ENCODE assay signal across 17 cellular contexts in the genomic region with DNA sequence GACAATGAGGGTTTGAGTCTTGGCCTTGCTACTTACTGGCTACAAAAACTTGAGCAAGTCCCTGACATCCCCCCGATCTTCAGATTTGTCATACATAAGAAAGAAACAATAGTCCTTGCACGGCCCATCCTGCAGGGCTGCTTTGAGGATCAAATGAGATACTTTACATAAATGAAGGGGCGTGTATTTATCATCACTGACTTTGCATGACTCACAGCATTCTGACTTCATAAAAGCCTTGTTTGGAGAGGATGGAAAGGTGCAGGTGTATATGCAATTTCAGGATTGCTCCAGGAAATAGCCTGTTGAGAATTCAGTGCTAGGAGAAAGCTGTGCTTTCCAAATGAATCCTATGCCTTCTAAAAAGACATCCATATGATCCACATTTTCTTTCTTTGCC.
DNase-seq lines count a peak whose midpoint lies in the region; ATAC-seq, FAIRE-seq and TF ChIP-seq lines count a peak whose summit lies in the region.
"Had no signal": no experiment of that assay in that cellular context is flagged by ENCODE, and none has a peak within 500 bp of the region (broad histone marks: within the 10 kb centered on the region; RNA-seq: fewer than 3 reads in every experiment).

No MANE protein-coding gene starts in this region.

- ATAC-seq in RWPE2 (ENCODE audit: low read depth) (peak; percentile 93), HG03565 (IDR thresholded peaks at IDR 0.05; ENCODE audit: unreplicated experiment) (no peak)
- ATAC-seq: SK-N-SH treated with all-trans-retinoic acid at 6 μM for 48 hours had no signal

- peaks cover 7% of the 10 kb centered on the region for H3K4me1 Mint-ChIP-seq in mesothelial cell of epicardium

- H3K27ac ChIP-seq in RWPE2 (ENCODE audit: poor library complexity, severe bottlenecking) (no peak overlapping the region), keratinocyte (ENCODE audit: control insufficient read depth, insufficient read depth, low read length) (no peak overlapping the region)
- H3K27ac ChIP-seq: BLaER1 had no signal

- no peak overlapping the region for H3K4me3 ChIP-seq in RWPE2 (ENCODE audit: severe bottlenecking)
- H3K4me3 ChIP-seq in keratinocyte (ENCODE audit: control insufficient read depth in 2 of 3, extremely low read depth in 1 of 3, insufficient read depth in 2 of 3, low read depth in 1 of 3, low read length in 3 of 3), result no peak overlapping the region
- H3K4me3 ChIP-seq: BLaER1 had no signal

- peaks cover 26% of the 10 kb centered on the region for H3K27me3 Mint-ChIP-seq in mesothelial cell of epicardium (ENCODE audit: low read depth)

- peaks cover 4% of the 10 kb centered on the region for H3K9me3 Mint-ChIP-seq in mesothelial cell of epicardium
- H3K9me3 Mint-ChIP-seq: T-helper 1 cell treated with Interleukin-12 subunit alpha and Interleukin-12 subunit beta and Interleukin-4 antibody, amounts not matched to agents 30 μg/mL and 1 μg/mL, for 36 hours had no signal

- H3K27me3 ChIP-seq in RWPE2 (ENCODE audit: insufficient read depth, poor library complexity, severe bottlenecking), result no peaks in the 10 kb centered on the region
- H3K27me3 ChIP-seq in keratinocyte (ENCODE audit: control insufficient read depth, extremely low read depth, insufficient read depth, low read length), result peaks cover 4% of the 10 kb centered on the region
- H3K27me3 ChIP-seq: BLaER1 had no signal

- DNase-seq in NCI-H1417 (lab: John Stamatoyannopoulos, UW) (peak; percentile 4 to 43 (median 15)), NCI-H1417 treated with DMSO at 0.1 percent for 48 hours (lab: John Stamatoyannopoulos, UW) (no peak), HT1080 (ENCODE audit: low read depth) (peak; percentile 16), RWPE2 (ENCODE audit: low spot score) (no peak), keratinocyte (ENCODE audit: low read depth, low spot score) (no peak), mesothelial cell of epicardium (ENCODE audit: low spot score in 2 of 2, unreplicated experiment in 2 of 2) (no peak), urothelium cell line (ENCODE audit: low spot score) (no peak)
- DNase-seq: 8988T, DMS 273 treated with DMSO at 0.1 percent for 48 hours, H9, NCI-H1930, NCI-H524, Right ventricle myocardium superior had no signal

- H3K9me1 ChIP-seq in keratinocyte (ENCODE audit: control insufficient read depth, extremely low read depth, insufficient read depth, low read length), result no peaks in the 10 kb centered on the region

- no peaks in the 10 kb centered on the region for H3K36me3 Mint-ChIP-seq in mesothelial cell of epicardium

- H3K9me3 ChIP-seq in RWPE2 (ENCODE audit: severe bottlenecking) (no peaks in the 10 kb centered on the region), keratinocyte (ENCODE audit: control insufficient read depth, low read depth, low read length) (no peaks in the 10 kb centered on the region)
- H3K9me3 ChIP-seq: BLaER1 had no signal

- no peaks in the 10 kb centered on the region for H3K79me2 ChIP-seq in keratinocyte (ENCODE audit: control insufficient read depth, insufficient read depth, low read length)

- no peak overlapping the region for H3K4me2 ChIP-seq in keratinocyte (ENCODE audit: control insufficient read depth, extremely low read depth, insufficient read depth, low read depth, low read length)
- H3K4me2 ChIP-seq: BLaER1 had no signal

- H3K27ac Mint-ChIP-seq in mesothelial cell of epicardium, result no peak overlapping the region
- H3K27ac Mint-ChIP-seq: H9; T-helper 1 cell treated with Interleukin-12 subunit alpha and Interleukin-12 subunit beta and Interleukin-4 antibody, amounts not matched to agents 30 μg/mL and 1 μg/mL, for 36 hours had no signal

- H3K36me3 ChIP-seq in RWPE2 (ENCODE audit: low read depth), result no peaks in the 10 kb centered on the region
- no peaks in the 10 kb centered on the region for H3K36me3 ChIP-seq in keratinocyte (ENCODE audit: control insufficient read depth in 2 of 2, extremely low read depth in 1 of 2, insufficient read depth in 2 of 2, low read length in 2 of 2)
- H3K36me3 ChIP-seq: BLaER1 had no signal

- H3K9ac ChIP-seq in keratinocyte (ENCODE audit: control insufficient read depth, extremely low read depth, insufficient read depth, low read length), result no peak overlapping the region
- H3K9ac ChIP-seq: BLaER1 had no signal

- H4K20me1 ChIP-seq in keratinocyte (ENCODE audit: control insufficient read depth, extremely low read depth, insufficient read depth, low read length), result no peaks in the 10 kb centered on the region
- H4K20me1 ChIP-seq: BLaER1 had no signal

- TF ChIP-seq CTCF in RWPE2 (IDR thresholded peaks at IDR 0.05; ENCODE audit: poor library complexity, severe bottlenecking) (no peak), keratinocyte (optimal IDR thresholded peaks at IDR 0.05 in 1 of 3, IDR thresholded peaks at IDR 0.05 in 1 of 3, conservative IDR thresholded peaks at IDR 0.05 in 1 of 3; ENCODE audit: extremely low read depth in 1 of 3, insufficient read depth in 2 of 3, low read length in 3 of 3) (no peak), mesothelial cell of epicardium (IDR thresholded peaks at IDR 0.05; ENCODE audit: unreplicated experiment) (no peak)

- H2AFZ ChIP-seq in keratinocyte (ENCODE audit: control insufficient read depth, low read length), result no peak overlapping the region

- H3K4me1 ChIP-seq in RWPE2 (ENCODE audit: insufficient read depth, poor library complexity, severe bottlenecking) (no peaks in the 10 kb centered on the region), keratinocyte (ENCODE audit: control insufficient read depth, extremely low read depth, insufficient read depth, low read length) (no peaks in the 10 kb centered on the region)
- H3K4me1 ChIP-seq: BLaER1 had no signal

- no peak overlapping the region for H3K4me3 Mint-ChIP-seq in mesothelial cell of epicardium
- H3K4me3 Mint-ChIP-seq: H9; T-helper 1 cell treated with Interleukin-12 subunit alpha and Interleukin-12 subunit beta and Interleukin-4 antibody, amounts not matched to agents 30 μg/mL and 1 μg/mL, for 36 hours had no signal

- dilution Hi-C loops in keratinocyte (cut with MboI; ENCODE audit: extremely low pct_ligation_motif_present, low sequenced_read_pairs), result no loop called here

- peak; percentile 73 for FAIRE-seq in keratinocyte (lab: Jason Lieb, UNC)
- no peak for FAIRE-seq in urothelium cell line (lab: Jason Lieb, UNC)

Comparison
In these comparisons a context has a peak if more than half of its experiments do, and no peak if none do; other contexts are left out.
1. DNase-seq: peak in NCI-H1417 (3 of 3) and HT1080 (single experiment); none in NCI-H1417 treated with DMSO at 0.1 percent for 48 hours (single experiment), RWPE2 (single experiment), keratinocyte (single experiment), mesothelial cell of epicardium (0 of 2) and urothelium cell line (single experiment).